2 cellular contexts compared by ENCODE assay signal in genomic region chr10:80011144-80011543, GRCh38.
A peak's percentile ranks its signal among the peaks of the same experiment; 100 is the strongest.
DNase-seq lines count a peak whose midpoint lies in the region; ATAC-seq, FAIRE-seq and TF ChIP-seq lines count a peak whose summit lies in the region.
"Not testable (repeated sequence)": the region's sequence is repeated elsewhere in the genome, so short reads cannot be mapped to it uniquely, and the experiment has no call there.

No MANE protein-coding gene starts in this region.

- POLR2A ChIA-PET in A549 (lab: Yijun Ruan, JAX); HEK293 (lab: Yijun Ruan, JAX): not testable (repeated sequence)

- H3K4me3 ChIP-seq in A549; HEK293 (ENCODE audit: low read depth, low read length): not testable (repeated sequence)

- not testable (repeated sequence) for H3K9me3 ChIP-seq in A549; HEK293 (ENCODE audit: control insufficient read depth, insufficient read depth, low read depth, low read length)

- TF ChIP-seq EP300 in A549 (IDR thresholded peaks at IDR 0.05) = not testable (repeated sequence)

- not testable (repeated sequence) for ATAC-seq in A549

- H3K36me3 ChIP-seq in HEK293 (ENCODE audit: control insufficient read depth in 2 of 2, insufficient read depth in 1 of 2, low read length in 2 of 2) = not testable (repeated sequence)

- DNase-seq in A549 (ENCODE audit: low read depth in 1 of 2, low spot score in 1 of 2) = not testable (repeated sequence)

- not testable (repeated sequence) for TF ChIP-seq CTCF in A549 (IDR thresholded peaks at IDR 0.05); HEK293 (tag by site-specific recombination; IDR thresholded peaks at IDR 0.05)

- TF ChIP-seq RAD21 in A549 (conservative IDR thresholded peaks at IDR 0.05 in 1 of 2, IDR thresholded peaks at IDR 0.05 in 1 of 2) = not testable (repeated sequence)

- not testable (repeated sequence) for H3K4me1 ChIP-seq in A549; HEK293 (ENCODE audit: control insufficient read depth, insufficient read depth, low read length)

- not testable (repeated sequence) for FAIRE-seq in A549 (lab: Jason Lieb, UNC)

- TF ChIP-seq POLR2A in A549 (IDR thresholded peaks at IDR 0.05; ENCODE audit: low read length) = not testable (repeated sequence)

- H3K27ac ChIP-seq in A549; HEK293 (ENCODE audit: extremely low read depth, low read depth, low read length): not testable (repeated sequence)

- CTCF ChIA-PET in A549 (lab: Yijun Ruan, JAX) = not testable (repeated sequence)
- CTCF ChIA-PET in HEK293 (lab: Yijun Ruan, JAX) = interaction anchor here (0.7 kb wide), 1 partner anchor 36 kb away, joined by 3 read pairs; no protein-coding TSS in a partner anchor

- not testable (repeated sequence) for H3K4me2 ChIP-seq in A549

TF ChIP-seq in A549, 52 proteins besides CTCF, POLR2A, EP300 and RAD21:
- TF ChIP-seq ZC3H11A (IDR thresholded peaks at IDR 0.05) = peak; percentile 20

TF ChIP-seq in HEK293, 187 proteins besides CTCF, POLR2A, EP300 and RAD21:
- TF ChIP-seq ZNF433 (tag by site-specific recombination; IDR thresholded peaks at IDR 0.05; ENCODE audit: low read depth) = peak; percentile 65; the same call in 1 of the 2 replicates
- peak; percentile 81 for TF ChIP-seq ZBTB11 (tag by site-specific recombination; conservative IDR thresholded peaks at IDR 0.05; ENCODE audit: low read depth)
- peak; percentile 23; the same call in 1 of the 2 replicates for TF ChIP-seq ZNF654 (tag by site-specific recombination; IDR thresholded peaks at IDR 0.05; ENCODE audit: low read depth)
- TF ChIP-seq ZNF623 (tag by site-specific recombination; IDR thresholded peaks at IDR 0.05) = peak; percentile 69
- TF ChIP-seq, protein P1, sequence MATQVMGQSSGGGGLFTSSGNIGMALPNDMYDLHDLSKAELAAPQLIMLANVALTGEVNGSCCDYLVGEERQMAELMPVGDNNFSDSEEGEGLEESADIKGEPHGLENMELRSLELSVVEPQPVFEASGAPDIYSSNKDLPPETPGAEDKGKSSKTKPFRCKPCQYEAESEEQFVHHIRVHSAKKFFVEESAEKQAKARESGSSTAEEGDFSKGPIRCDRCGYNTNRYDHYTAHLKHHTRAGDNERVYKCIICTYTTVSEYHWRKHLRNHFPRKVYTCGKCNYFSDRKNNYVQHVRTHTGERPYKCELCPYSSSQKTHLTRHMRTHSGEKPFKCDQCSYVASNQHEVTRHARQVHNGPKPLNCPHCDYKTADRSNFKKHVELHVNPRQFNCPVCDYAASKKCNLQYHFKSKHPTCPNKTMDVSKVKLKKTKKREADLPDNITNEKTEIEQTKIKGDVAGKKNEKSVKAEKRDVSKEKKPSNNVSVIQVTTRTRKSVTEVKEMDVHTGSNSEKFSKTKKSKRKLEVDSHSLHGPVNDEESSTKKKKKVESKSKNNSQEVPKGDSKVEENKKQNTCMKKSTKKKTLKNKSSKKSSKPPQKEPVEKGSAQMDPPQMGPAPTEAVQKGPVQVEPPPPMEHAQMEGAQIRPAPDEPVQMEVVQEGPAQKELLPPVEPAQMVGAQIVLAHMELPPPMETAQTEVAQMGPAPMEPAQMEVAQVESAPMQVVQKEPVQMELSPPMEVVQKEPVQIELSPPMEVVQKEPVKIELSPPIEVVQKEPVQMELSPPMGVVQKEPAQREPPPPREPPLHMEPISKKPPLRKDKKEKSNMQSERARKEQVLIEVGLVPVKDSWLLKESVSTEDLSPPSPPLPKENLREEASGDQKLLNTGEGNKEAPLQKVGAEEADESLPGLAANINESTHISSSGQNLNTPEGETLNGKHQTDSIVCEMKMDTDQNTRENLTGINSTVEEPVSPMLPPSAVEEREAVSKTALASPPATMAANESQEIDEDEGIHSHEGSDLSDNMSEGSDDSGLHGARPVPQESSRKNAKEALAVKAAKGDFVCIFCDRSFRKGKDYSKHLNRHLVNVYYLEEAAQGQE (tag by site-specific recombination; IDR thresholded peaks at IDR 0.05) = peak; percentile 73
- TF ChIP-seq ZBTB21 (tag by site-specific recombination; IDR thresholded peaks at IDR 0.05) = 0 out of 2 replicates have a peak, but pooled peaks have one; percentile 29
- TF ChIP-seq ZNF560 (tag by site-specific recombination; IDR thresholded peaks at IDR 0.05; ENCODE audit: borderline replicate concordance) = peak; percentile 74; the same call in 1 of the 2 replicates
- TF ChIP-seq ZNF292 (tag by site-specific recombination; IDR thresholded peaks at IDR 0.05; ENCODE audit: borderline replicate concordance, low read depth) = 0 out of 2 replicates have a peak, but pooled peaks have one; percentile 34
- peak; percentile 85 for TF ChIP-seq ZNF518A (tag by site-specific recombination; conservative IDR thresholded peaks at IDR 0.05; ENCODE audit: low read depth)
- peak; percentile 84 for TF ChIP-seq ZNF426 (tag by site-specific recombination; IDR thresholded peaks at IDR 0.05)
- peak; percentile 92 for TF ChIP-seq ZNF394 (tag by site-specific recombination; IDR thresholded peaks at IDR 0.05; ENCODE audit: borderline replicate concordance)
- peak; percentile 43; the same call in 1 of the 2 replicates for TF ChIP-seq ZNF266 (tag by site-specific recombination; IDR thresholded peaks at IDR 0.05; ENCODE audit: low read depth)
- peak; percentile 54 for TF ChIP-seq ZNF510 (tag by site-specific recombination; IDR thresholded peaks at IDR 0.05; ENCODE audit: insufficient replicate concordance)
- peak; percentile 49; the same call in 1 of the 2 replicates for TF ChIP-seq ZNF140 (tag by site-specific recombination; IDR thresholded peaks at IDR 0.05)
- peak; percentile 24; the same call in 1 of the 2 replicates for TF ChIP-seq ZXDB (tag by site-specific recombination; IDR thresholded peaks at IDR 0.05)
- TF ChIP-seq ZBTB8A (tag by site-specific recombination; IDR thresholded peaks at IDR 0.05) = peak; percentile 64
- TF ChIP-seq ZNF558 (tag by site-specific recombination; IDR thresholded peaks at IDR 0.05) = 0 out of 2 replicates have a peak, but pooled peaks have one; percentile 52
- TF ChIP-seq ZNF664 (tag by site-specific recombination; IDR thresholded peaks at IDR 0.05) = peak; percentile 52; the same call in 1 of the 2 replicates
- TF ChIP-seq ZNF555 (tag by site-specific recombination; conservative IDR thresholded peaks at IDR 0.05) = peak; percentile 88
